Comparison of ENCODE assay signal across 16 cellular contexts in the genomic region with DNA sequence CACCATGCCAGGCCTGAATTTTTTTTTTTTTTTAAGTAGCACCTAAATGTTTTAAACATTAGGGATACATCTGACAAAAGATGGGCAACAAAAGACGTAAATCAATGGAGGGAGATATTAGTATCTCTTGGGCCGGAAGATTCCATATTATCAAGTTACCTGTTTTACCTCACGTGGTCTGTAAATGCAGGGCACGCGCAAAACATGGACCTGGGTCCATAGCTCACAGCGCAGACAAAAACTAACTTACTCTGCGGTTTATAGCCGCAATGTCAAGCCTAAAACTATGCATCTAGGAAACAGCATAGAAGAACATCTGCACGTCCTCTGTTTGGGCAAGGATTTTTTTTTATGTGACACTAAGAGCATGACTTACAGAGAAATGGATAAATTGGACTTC. TPM values are rescaled to one million over a fixed set of nuclear protein-coding genes. Genes with fewer than 3 reads are reported as not detected.
A peak's percentile ranks its signal among the peaks of the same experiment; 100 is the strongest.
DNase-seq lines count a peak whose midpoint lies in the region; ATAC-seq and TF ChIP-seq lines count a peak whose summit lies in the region.
"Had no signal": no experiment of that assay in that cellular context is flagged by ENCODE, and none has a peak within 500 bp of the region (broad histone marks: within the 10 kb centered on the region; RNA-seq: fewer than 3 reads in every experiment).

No MANE protein-coding gene starts in this region.

- no peaks in the 10 kb centered on the region for H3K4me1 Mint-ChIP-seq in CD4-positive, alpha-beta T cell (ENCODE audit: low read depth)
- H3K4me1 Mint-ChIP-seq: CD4-positive, CD25-positive, alpha-beta regulatory T cell had no signal

- H3K36me3 ChIP-seq in OCI-LY7 (ENCODE audit: insufficient read depth, low read length), result no peaks in the 10 kb centered on the region
- H3K36me3 ChIP-seq: BLaER1 treated with 17β-estradiol and CSF1 and Interleukin-3, amounts not matched to agents 10 nM and 100 nM had no signal

- H3K9me3 Mint-ChIP-seq in CD4-positive, alpha-beta T cell, result no peaks in the 10 kb centered on the region
- H3K9me3 Mint-ChIP-seq: GM23338 had no signal

- H3K4me2 ChIP-seq in OCI-LY7 (ENCODE audit: low read length), result peak overlapping the region; percentile 45; the same call in 1 of the 2 replicates
- H3K4me2 ChIP-seq: GM23338 had no signal

- no peak overlapping the region; the same call in 1 of the 2 replicates for H2AFZ ChIP-seq in OCI-LY7 (ENCODE audit: low read length)
- H2AFZ ChIP-seq: GM23338 had no signal

- H3K9me3 ChIP-seq in OCI-LY7 (ENCODE audit: low read length) (no peaks in the 10 kb centered on the region), right cardiac atrium (ENCODE audit: control insufficient read depth, low read length) (no peaks in the 10 kb centered on the region)
- H3K9me3 ChIP-seq in CD4-positive, alpha-beta T cell (ENCODE audit: control insufficient read depth, low read length), result no peaks in the 10 kb centered on the region
- H3K9me3 ChIP-seq: BLaER1 treated with 17β-estradiol and CSF1 and Interleukin-3, amounts not matched to agents 10 nM and 100 nM had no signal

- no TSS peak for BruUV-seq in OCI-LY7 (replicated peaks; lab: Mats Ljungman, UMichigan)

- CTCF ChIA-PET in OCI-LY7 (lab: Charles Lee; ENCODE audit: unreplicated experiment), result interaction anchor here (0.6 kb wide), 1 partner anchor 563 kb away, joined by 4 read pairs; no protein-coding TSS in a partner anchor
- CTCF ChIA-PET in CD4-positive, alpha-beta T cell (lab: Charles Lee), result no interaction called here

- no peaks in the 10 kb centered on the region for H3K79me2 ChIP-seq in OCI-LY7 (ENCODE audit: insufficient read depth, low read depth, low read length)

- no peak overlapping the region for H3K27ac Mint-ChIP-seq in CD4-positive, alpha-beta T cell
- H3K27ac Mint-ChIP-seq: CD4-positive, CD25-positive, alpha-beta regulatory T cell; GM23338 had no signal

- 91% methylated on average over 9 of the region's 9 CpGs for WGBS in right cardiac atrium

- no peak for ATAC-seq in CD4-positive, alpha-beta T cell (ENCODE audit: poor library complexity)
- no peak for ATAC-seq in right cardiac atrium
- ATAC-seq: GM23338 had no signal

- DNase-seq in NCI-H2107 treated with DMSO at 0.1 percent for 48 hours (lab: John Stamatoyannopoulos, UW; ENCODE audit: unreplicated experiment) (peak; percentile 55), NCI-H2107 (lab: John Stamatoyannopoulos, UW) (no peak), NAMALWA (ENCODE audit: low spot score) (peak; percentile 40), OCI-LY7 (ENCODE audit: low spot score) (no peak), mucosa of gallbladder (ENCODE audit: low spot score) (no peak), right cardiac atrium (no peak)
- DNase-seq in CD4-positive, alpha-beta T cell, result no peak
- DNase-seq: ACHN; CD4-positive, CD25-positive, alpha-beta regulatory T cell; DND-41; GDM1; H7 had no signal

- POLR2A ChIA-PET in OCI-LY7 (lab: Charles Lee), result interaction anchor here (0.7 kb wide), 1 partner anchor 51 kb away, joined by 3 read pairs; no protein-coding TSS in a partner anchor
- POLR2A ChIA-PET in CD4-positive, alpha-beta T cell (lab: Charles Lee), result no interaction called here

- no peak overlapping the region for H3K4me3 Mint-ChIP-seq in CD4-positive, alpha-beta T cell
- H3K4me3 Mint-ChIP-seq: GM23338 had no signal

- no peaks in the 10 kb centered on the region for H3K36me3 Mint-ChIP-seq in CD4-positive, alpha-beta T cell (ENCODE audit: low read depth)

- H3K4me3 ChIP-seq in OCI-LY7 (ENCODE audit: low read depth, low read length, poor library complexity, severe bottlenecking), result no peak overlapping the region
- H3K4me3 ChIP-seq in right cardiac atrium (ENCODE audit: low read length), result no peak overlapping the region
- H3K4me3 ChIP-seq: BLaER1 treated with 17β-estradiol and CSF1 and Interleukin-3, amounts not matched to agents 10 nM and 100 nM; GM23338 had no signal

- TF ChIP-seq CTCF in 22Rv1 (IDR thresholded peaks at IDR 0.05) (no peak), OCI-LY7 (conservative IDR thresholded peaks at IDR 0.05; ENCODE audit: low read length) (no peak)
- TF ChIP-seq CTCF in CD4-positive, alpha-beta T cell (IDR thresholded peaks at IDR 0.05), result no peak

- 0 out of 2 replicates have a peak overlapping the region, but pooled peaks have one; percentile 18 for H3K27ac ChIP-seq in 22Rv1
- H3K27ac ChIP-seq in OCI-LY7 (ENCODE audit: low read depth, low read length, poor library complexity, severe bottlenecking), result no peak overlapping the region
- no peak overlapping the region for H3K27ac ChIP-seq in CD4-positive, alpha-beta T cell (ENCODE audit: low read depth, low read length)
- no peak overlapping the region for H3K27ac ChIP-seq in right cardiac atrium (ENCODE audit: low read length)
- H3K27ac ChIP-seq: BLaER1 treated with 17β-estradiol and CSF1 and Interleukin-3, amounts not matched to agents 10 nM and 100 nM had no signal

- intact Hi-C loops in OCI-LY7 (cut with micrococcal nuclease; ENCODE audit: unreplicated experiment) (no loop called here), right cardiac atrium (cut with DNase I) (no loop called here)
- intact Hi-C loops in CD4-positive, alpha-beta T cell (cut with DNase I, micrococcal nuclease), result no loop called here

- no peaks in the 10 kb centered on the region for H4K20me1 ChIP-seq in OCI-LY7 (ENCODE audit: insufficient read depth, low read length)
- H4K20me1 ChIP-seq: BLaER1 treated with 17β-estradiol and CSF1 and Interleukin-3, amounts not matched to agents 10 nM and 100 nM had no signal

- H3K27me3 ChIP-seq in CD4-positive, alpha-beta T cell (ENCODE audit: control insufficient read depth, insufficient read depth, low read length), result no peaks in the 10 kb centered on the region
- H3K27me3 ChIP-seq in right cardiac atrium (ENCODE audit: control insufficient read depth, insufficient read depth), result no peaks in the 10 kb centered on the region
- H3K27me3 ChIP-seq: BLaER1 treated with 17β-estradiol and CSF1 and Interleukin-3, amounts not matched to agents 10 nM and 100 nM had no signal

- H3K4me1 ChIP-seq in OCI-LY7 (ENCODE audit: insufficient read depth, low read length, poor library complexity, severe bottlenecking) (peaks cover 14% of the 10 kb centered on the region), right cardiac atrium (ENCODE audit: control insufficient read depth, insufficient read depth, low read length) (no peaks in the 10 kb centered on the region)

- no peaks in the 10 kb centered on the region for H3K9me2 ChIP-seq in OCI-LY7 (ENCODE audit: insufficient read depth, low read length)

- peaks cover 23% of the 10 kb centered on the region for H3K27me3 Mint-ChIP-seq in CD4-positive, alpha-beta T cell

RNA-seq across cellular contexts. Expression of a gene that starts 31.5 kb away (rescaled TPM):
- total RNA-seq in OCI-LY7 (2014; rRNA removed; shearing (Covaris generic)), result not detected in 2 replicates
- total RNA-seq in OCI-LY7 (2022) (not detected in 2 replicates), mucosa of gallbladder (0.95 TPM), right cardiac atrium (1 to 10 TPM in 2 of 4 donors, under 1 TPM in 2; 0.43 to 2.1 (median 1.3) TPM)
- under 1 TPM; 0.11 to 0.16 TPM for total RNA-seq in CD4-positive, alpha-beta T cell
- 0.68 TPM for polyA plus RNA-seq in right cardiac atrium
- total RNA-seq: CD4-positive, CD25-positive, alpha-beta regulatory T cell had no signal
- polyA plus RNA-seq: CD4-positive, CD25-positive, alpha-beta regulatory T cell had no signal

RNA-seq across cellular contexts. Expression of a gene that starts 46.7 kb away (rescaled TPM):
- total RNA-seq in OCI-LY7 (2014; rRNA removed; shearing (Covaris generic)), result 111 and 126 TPM in 2 replicates
- total RNA-seq in OCI-LY7 (2022) (119 and 128 TPM in 2 replicates), mucosa of gallbladder (55.1 TPM), right cardiac atrium (10 to 100 TPM; 16.7 to 23.2 (median 20.7) TPM)
- 100 to 1,000 TPM; 184 to 193 TPM for total RNA-seq in CD4-positive, alpha-beta T cell
- polyA plus RNA-seq in right cardiac atrium, result 25.5 TPM

RNA-seq across cellular contexts. Expression of a gene that starts 49.2 kb away (rescaled TPM):
- 0.03 and 0.22 TPM in 2 replicates for total RNA-seq in OCI-LY7 (2014; rRNA removed; shearing (Covaris generic))
- 0.66 and 1.1 TPM in 2 replicates for total RNA-seq in OCI-LY7 (2022)
- total RNA-seq in CD4-positive, alpha-beta T cell, result not detected
- total RNA-seq in mucosa of gallbladder, result 2.6 TPM
- total RNA-seq in right cardiac atrium, result under 1 TPM; 0.29 to 0.62 (median 0.53) TPM
- polyA plus RNA-seq in right cardiac atrium, result 0.63 TPM
- total RNA-seq: CD4-positive, CD25-positive, alpha-beta regulatory T cell; H7; HT-29 had no signal
- polyA plus RNA-seq: CD4-positive, CD25-positive, alpha-beta regulatory T cell had no signal

RNA-seq across cellular contexts. Expression of a gene that starts 53.8 kb away (rescaled TPM):
- 0.16 TPM in 1 of 2 replicates, not detected in the other for total RNA-seq in OCI-LY7 (2014; rRNA removed; shearing (Covaris generic))
- not detected in 2 replicates for total RNA-seq in OCI-LY7 (2022)
- total RNA-seq in CD4-positive, alpha-beta T cell, result under 1 TPM in 1 of 2 experiments, not detected in 1; 0.16 TPM
- total RNA-seq in mucosa of gallbladder, result 0.43 TPM
- under 1 TPM in 3 of 4 donors, not detected in 1; 0.14 to 0.71 (median 0.14) TPM for total RNA-seq in right cardiac atrium
- polyA plus RNA-seq in right cardiac atrium, result 1.2 TPM
- total RNA-seq: GM23338, HT-29 had no signal
- polyA plus RNA-seq: GM23338 had no signal

Comparison
In these comparisons a context has a peak if more than half of its experiments do, and no peak if none do; other contexts are left out.
1. DNase-seq: peak in NCI-H2107 treated with DMSO at 0.1 percent for 48 hours (single experiment) and NAMALWA (single experiment); none in NCI-H2107 (single experiment), OCI-LY7 (single experiment), CD4-positive, alpha-beta T cell (0 of 10), mucosa of gallbladder (single experiment) and right cardiac atrium (0 of 3).